ENCODE assay signal across 7 cellular contexts in genomic region chr7:12496901-12497674, GRCh38.
DNase-seq lines count a peak whose midpoint lies in the region; ATAC-seq and TF ChIP-seq lines count a peak whose summit lies in the region.
"Not testable (repeated sequence)": the region's sequence is repeated elsewhere in the genome, so short reads cannot be mapped to it uniquely, and the experiment has no call there.

No MANE protein-coding gene starts in this region.

- POLR2A ChIA-PET in PC-3 (lab: Charles Lee; ENCODE audit: unreplicated experiment), result interaction anchor here (0.7 kb wide), 1 partner anchor 286 kb away, joined by 4 read pairs; no protein-coding TSS in a partner anchor

- H3K18ac ChIP-seq in mesenchymal stem cell (ENCODE audit: low read depth in 1 of 2, low read length in 2 of 2), result not testable (repeated sequence)

- peak overlapping the region; percentile 32; the same call in 1 of the 2 replicates for H3K27ac ChIP-seq in DND-41 (ENCODE audit: low read length)
- H3K27ac ChIP-seq in PC-3 (ENCODE audit: low read length); fibroblast of lung (ENCODE audit: insufficient read depth, low read length); mesenchymal stem cell (ENCODE audit: low read length, poor library complexity, severe bottlenecking): not testable (repeated sequence)

- H3F3A ChIP-seq in PC-3 (ENCODE audit: low read length, unreplicated experiment), result not testable (repeated sequence)

- H3K4ac ChIP-seq in mesenchymal stem cell (ENCODE audit: low read depth in 1 of 2, low read length in 2 of 2), result not testable (repeated sequence)

- H4K8ac ChIP-seq in mesenchymal stem cell (ENCODE audit: low read length), result not testable (repeated sequence)

- H2BK5ac ChIP-seq in mesenchymal stem cell (ENCODE audit: low read depth, low read length, poor library complexity, severe bottlenecking), result not testable (repeated sequence)

- ATAC-seq in DND-41 (ENCODE audit: insufficient read depth, low read depth), result peak; percentile 78
- peak; percentile 30; the same call in 1 of the 2 replicates for ATAC-seq in PC-3

- peak overlapping the region; percentile 37 for H3K9ac ChIP-seq in DND-41 (ENCODE audit: low read depth, low read length)
- H3K9ac ChIP-seq in PC-3 (ENCODE audit: low read length), result peak overlapping the region; percentile 21; the same call in 1 of the 2 replicates
- not testable (repeated sequence) for H3K9ac ChIP-seq in adipocyte (ENCODE audit: low read length); fibroblast of lung (ENCODE audit: insufficient read depth, low read length)
- peak overlapping the region; percentile 80 for H3K9ac ChIP-seq in mesenchymal stem cell (ENCODE audit: low read length)

- not testable (repeated sequence) for H2AK5ac ChIP-seq in mesenchymal stem cell (ENCODE audit: low read length, severe bottlenecking)

- H3K36me3 ChIP-seq in DND-41 (ENCODE audit: insufficient read depth, low read length); PC-3 (ENCODE audit: low read depth, low read length); adipocyte (ENCODE audit: control insufficient read depth, insufficient read depth, low read length, severe bottlenecking); fibroblast of lung (ENCODE audit: control insufficient read depth, insufficient read depth, low read length); mesenchymal stem cell (ENCODE audit: control insufficient read depth in 1 of 2, insufficient read depth in 2 of 2, low read depth in 1 of 2, low read length in 2 of 2): not testable (repeated sequence)

- H2AFZ ChIP-seq in DND-41 (ENCODE audit: low read depth, low read length) (peak overlapping the region; percentile 41; the same call in 1 of the 2 replicates), PC-3 (ENCODE audit: low read length) (peak overlapping the region; percentile 81)
- H2AFZ ChIP-seq in fibroblast of lung (ENCODE audit: low read length); mesenchymal stem cell (ENCODE audit: low read depth, low read length): not testable (repeated sequence)

- DNase-seq in DND-41 (peak; percentile 22), HS-27A (ENCODE audit: low read depth) (peak; percentile 22), NCI-H1930 (lab: John Stamatoyannopoulos, UW) (peak; percentile 19 to 41), PC-3 (peak; percentile 86), adipocyte (ENCODE audit: low read depth) (peak; percentile 87), fibroblast of lung (ENCODE audit: low read depth in 2 of 2) (peak; percentile 41 to 79), mesenchymal stem cell (peak; percentile 58)

- TF ChIP-seq CTCF in DND-41 (IDR thresholded peaks at IDR 0.05; ENCODE audit: borderline replicate concordance, extremely low read depth, low read length, poor library complexity, severe bottlenecking) (peak; percentile 53), PC-3 (conservative IDR thresholded peaks at IDR 0.05; ENCODE audit: low read depth, low read length) (peak; percentile 72), fibroblast of lung (conservative IDR thresholded peaks at IDR 0.05 in 1 of 2, IDR thresholded peaks at IDR 0.05 in 1 of 2; ENCODE audit: low read depth in 1 of 2, low read length in 2 of 2) (peak in 1 of 2 donors; percentile 29)

- not testable (repeated sequence) for H2BK12ac ChIP-seq in mesenchymal stem cell (ENCODE audit: low read length in 2 of 2)

- not testable (repeated sequence) for H3K9me2 ChIP-seq in PC-3 (replicated peaks; ENCODE audit: low read length)

- not testable (repeated sequence) for H3K79me2 ChIP-seq in DND-41 (ENCODE audit: insufficient read depth, low read length); PC-3 (ENCODE audit: low read length); fibroblast of lung (ENCODE audit: control insufficient read depth, insufficient read depth, low read length)

- H3K23ac ChIP-seq in mesenchymal stem cell (ENCODE audit: low read length in 2 of 2), result not testable (repeated sequence)

- H4K20me1 ChIP-seq in DND-41 (ENCODE audit: insufficient read depth, low read length); PC-3 (ENCODE audit: low read length); fibroblast of lung (ENCODE audit: control insufficient read depth, extremely low read depth, insufficient read depth, low read length): not testable (repeated sequence)

- H2BK120ac ChIP-seq in mesenchymal stem cell (ENCODE audit: low read depth, low read length), result not testable (repeated sequence)

- not testable (repeated sequence) for H3K9me3 ChIP-seq in DND-41 (ENCODE audit: insufficient read depth, low read length, severe bottlenecking); PC-3 (ENCODE audit: low read length); adipocyte (ENCODE audit: control insufficient read depth, low read length); fibroblast of lung (ENCODE audit: control insufficient read depth, insufficient read depth, low read depth, low read length); mesenchymal stem cell (ENCODE audit: control insufficient read depth, low read length)

- not testable (repeated sequence) for H3K14ac ChIP-seq in mesenchymal stem cell (ENCODE audit: low read length in 2 of 2)

- H3K4me2 ChIP-seq in DND-41 (ENCODE audit: insufficient read depth, low read length), result peak overlapping the region; percentile 52; the same call in 1 of the 2 replicates
- H3K4me2 ChIP-seq in PC-3 (ENCODE audit: low read length), result peak overlapping the region; percentile 76
- not testable (repeated sequence) for H3K4me2 ChIP-seq in fibroblast of lung (ENCODE audit: extremely low read depth, insufficient read depth, low read length); mesenchymal stem cell (ENCODE audit: low read length, poor library complexity, severe bottlenecking)

- intact Hi-C loops in PC-3 (cut with micrococcal nuclease), result loop anchor here (1.0 to 10.0 kb wide), 4 partner anchors 39 to 1122 kb away; no protein-coding TSS in a partner anchor

- TSS peak; percentile 69 for BruUV-seq in PC-3 (replicated peaks; lab: Mats Ljungman, UMichigan)

- CTCF ChIA-PET in PC-3 (lab: Charles Lee), result interaction anchor here (0.6 to 1.4 kb wide), 2 partner anchors 39 to 304 kb away, joined by 3 to 9 read pairs; no protein-coding TSS in a partner anchor

- H3K4me3 ChIP-seq in DND-41 (ENCODE audit: low read depth in 1 of 2, low read length in 2 of 2) (peak overlapping the region; percentile 12 to 55; a peak in 3 of 4 replicates), PC-3 (ENCODE audit: low read length) (peak overlapping the region; percentile 68)
- not testable (repeated sequence) for H3K4me3 ChIP-seq in adipocyte (ENCODE audit: low read length); fibroblast of lung (replicated peaks in 1 of 4; ENCODE audit: control extremely low read depth in 1 of 4, insufficient read depth in 1 of 4, low read depth in 3 of 4, low read length in 4 of 4); mesenchymal stem cell (ENCODE audit: insufficient read depth in 1 of 2, low read depth in 1 of 2, low read length in 2 of 2)

- not testable (repeated sequence) for H2BK15ac ChIP-seq in mesenchymal stem cell (ENCODE audit: low read depth, poor library complexity, severe bottlenecking)

- H4K91ac ChIP-seq in mesenchymal stem cell (ENCODE audit: low read length), result not testable (repeated sequence)

- not testable (repeated sequence) for H3K79me1 ChIP-seq in mesenchymal stem cell (replicated peaks; ENCODE audit: low read length, poor library complexity, severe bottlenecking)

- not testable (repeated sequence) for H3K4me1 ChIP-seq in DND-41 (ENCODE audit: insufficient read depth, low read length); adipocyte (ENCODE audit: control insufficient read depth, insufficient read depth, low read length); fibroblast of lung (ENCODE audit: control insufficient read depth, extremely low read depth, insufficient read depth, low read length); mesenchymal stem cell (ENCODE audit: control insufficient read depth, insufficient read depth, low read depth, low read length)
- H3K4me1 ChIP-seq in PC-3 (ENCODE audit: insufficient read depth, low read length), result peaks cover 29% of the 10 kb centered on the region

- WGBS in mesenchymal stem cell, result 87% methylated on average over 11 of the region's 31 CpGs

- not testable (repeated sequence) for H3K27me3 ChIP-seq in DND-41 (ENCODE audit: insufficient read depth, low read length, poor library complexity); PC-3 (ENCODE audit: low read length); adipocyte (replicated peaks; ENCODE audit: control insufficient read depth, insufficient read depth, low read length); fibroblast of lung (ENCODE audit: control insufficient read depth, insufficient read depth, low read length); mesenchymal stem cell (ENCODE audit: control insufficient read depth in 1 of 2, insufficient read depth in 1 of 2, low read length in 2 of 2)

Comparison
In these comparisons a context has a peak if more than half of its experiments do, and no peak if none do; other contexts are left out.
1. DNase-seq: peak in every context shown above with its lines; median percentile 87 in adipocyte; 86 in PC-3; 60 in fibroblast of lung; 58 in mesenchymal stem cell; 30 in NCI-H1930; 22 in DND-41; 22 in HS-27A.